Comparison of ENCODE assay signal across 1 cellular context in the genomic region with DNA sequence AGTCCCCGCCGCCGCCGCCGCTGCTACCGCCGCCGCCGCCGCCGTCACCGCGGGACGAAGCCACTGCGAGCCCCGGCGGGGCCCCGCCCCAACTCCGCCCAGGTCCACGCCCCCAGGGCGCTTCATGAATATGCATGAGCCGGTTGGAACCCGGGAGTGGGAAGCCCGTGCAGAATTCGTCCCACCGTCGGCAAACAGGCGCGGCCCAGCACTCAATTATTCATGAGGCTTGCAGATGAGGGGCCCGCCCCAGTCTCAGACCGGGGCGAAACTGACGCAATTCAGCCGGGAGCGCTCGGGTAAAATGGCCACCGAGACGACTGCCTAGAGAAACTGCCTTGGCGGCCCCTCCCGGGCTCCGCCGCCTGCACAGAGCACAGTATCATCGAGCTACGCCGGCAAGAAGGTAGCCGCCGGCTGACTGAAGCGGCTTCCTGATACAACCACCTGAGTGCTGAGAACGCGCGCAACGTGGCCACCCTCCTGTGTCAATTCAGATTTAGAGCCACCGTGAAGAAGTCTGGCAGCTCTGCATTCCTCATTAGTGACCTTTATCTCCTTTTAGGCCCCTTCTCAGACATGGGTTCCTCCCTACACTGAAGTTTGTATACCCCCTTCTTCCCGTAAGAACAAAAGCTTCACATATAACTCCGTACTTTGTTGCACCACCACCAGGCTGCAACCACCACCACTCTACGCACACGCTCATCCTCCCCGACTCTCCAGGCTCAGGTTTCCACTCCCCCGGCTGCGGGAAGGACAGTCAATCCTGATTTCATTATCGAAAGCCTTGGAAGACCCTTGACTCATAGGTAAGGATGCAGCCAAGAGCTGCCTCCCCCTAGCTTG.
TF ChIP-seq lines count a peak whose summit lies in the region.

A gene with protein sequence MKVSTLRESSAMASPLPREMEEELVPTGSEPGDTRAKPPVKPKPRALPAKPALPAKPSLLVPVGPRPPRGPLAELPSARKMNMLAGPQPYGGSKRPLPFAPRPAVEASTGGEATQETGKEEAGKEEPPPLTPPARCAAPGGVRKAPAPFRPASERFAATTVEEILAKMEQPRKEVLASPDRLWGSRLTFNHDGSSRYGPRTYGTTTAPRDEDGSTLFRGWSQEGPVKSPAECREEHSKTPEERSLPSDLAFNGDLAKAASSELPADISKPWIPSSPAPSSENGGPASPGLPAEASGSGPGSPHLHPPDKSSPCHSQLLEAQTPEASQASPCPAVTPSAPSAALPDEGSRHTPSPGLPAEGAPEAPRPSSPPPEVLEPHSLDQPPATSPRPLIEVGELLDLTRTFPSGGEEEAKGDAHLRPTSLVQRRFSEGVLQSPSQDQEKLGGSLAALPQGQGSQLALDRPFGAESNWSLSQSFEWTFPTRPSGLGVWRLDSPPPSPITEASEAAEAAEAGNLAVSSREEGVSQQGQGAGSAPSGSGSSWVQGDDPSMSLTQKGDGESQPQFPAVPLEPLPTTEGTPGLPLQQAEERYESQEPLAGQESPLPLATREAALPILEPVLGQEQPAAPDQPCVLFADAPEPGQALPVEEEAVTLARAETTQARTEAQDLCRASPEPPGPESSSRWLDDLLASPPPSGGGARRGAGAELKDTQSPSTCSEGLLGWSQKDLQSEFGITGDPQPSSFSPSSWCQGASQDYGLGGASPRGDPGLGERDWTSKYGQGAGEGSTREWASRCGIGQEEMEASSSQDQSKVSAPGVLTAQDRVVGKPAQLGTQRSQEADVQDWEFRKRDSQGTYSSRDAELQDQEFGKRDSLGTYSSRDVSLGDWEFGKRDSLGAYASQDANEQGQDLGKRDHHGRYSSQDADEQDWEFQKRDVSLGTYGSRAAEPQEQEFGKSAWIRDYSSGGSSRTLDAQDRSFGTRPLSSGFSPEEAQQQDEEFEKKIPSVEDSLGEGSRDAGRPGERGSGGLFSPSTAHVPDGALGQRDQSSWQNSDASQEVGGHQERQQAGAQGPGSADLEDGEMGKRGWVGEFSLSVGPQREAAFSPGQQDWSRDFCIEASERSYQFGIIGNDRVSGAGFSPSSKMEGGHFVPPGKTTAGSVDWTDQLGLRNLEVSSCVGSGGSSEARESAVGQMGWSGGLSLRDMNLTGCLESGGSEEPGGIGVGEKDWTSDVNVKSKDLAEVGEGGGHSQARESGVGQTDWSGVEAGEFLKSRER (N-terminal part only) (minus strand): TSS at position 67 of the 849 bp plus-strand sequence. CDS start 3,067 bp downstream, outside the sequence.

TF ChIP-seq in GM12878, 131 proteins besides CTCF, POLR2A, EP300 and RAD21 (continued from another document and continues in another):
- TF ChIP-seq EZH2 (IDR thresholded peaks at IDR 0.05; ENCODE audit: borderline replicate concordance, control insufficient read depth, low read depth, low read length) (no peak), RB1 (IDR thresholded peaks at IDR 0.05; ENCODE audit: borderline replicate concordance) (peak; percentile 80; the same call in 1 of the 2 replicates), SUPT20H (IDR thresholded peaks at IDR 0.05; ENCODE audit: borderline replicate concordance, control insufficient read depth, low read depth, low read length) (no peak), STAT1 (conservative IDR thresholded peaks at IDR 0.05) (no peak; the same call in 1 of the 2 replicates), NR2F1 (conservative IDR thresholded peaks at IDR 0.05) (0 out of 2 replicates have a peak, but pooled peaks have one; percentile 12), NRF1 (conservative IDR thresholded peaks at IDR 0.05; ENCODE audit: low read depth, low read length) (no peak), MYB (IDR thresholded peaks at IDR 0.05; ENCODE audit: borderline replicate concordance, low read depth, low read length) (no peak), PML (IDR thresholded peaks at IDR 0.05; ENCODE audit: low read length) (peak; percentile 94), GATAD2B (conservative IDR thresholded peaks at IDR 0.05; ENCODE audit: low read depth) (no peak; the same call in 1 of the 2 replicates), KLF5 (IDR thresholded peaks at IDR 0.05; ENCODE audit: partially characterized antibody) (no peak), NR2C1 (IDR thresholded peaks at IDR 0.05) (peak; percentile 24), NFIC (IDR thresholded peaks at IDR 0.05; ENCODE audit: low read depth, low read length) (peak; percentile 46; the same call in 1 of the 2 replicates), ZNF274 (IDR thresholded peaks at IDR 0.05; ENCODE audit: insufficient read depth, insufficient read length) (no peak), ZNF217 (IDR thresholded peaks at IDR 0.05) (no peak), HSF1 (IDR thresholded peaks at IDR 0.05; ENCODE audit: low read depth, low read length) (no peak), TCF12 (IDR thresholded peaks at IDR 0.05; ENCODE audit: low read depth, low read length) (peak; percentile 26; the same call in 1 of the 2 replicates), YY1 (IDR thresholded peaks at IDR 0.05; ENCODE audit: low read depth, low read length) (peak; percentile 92), ZNF592 (IDR thresholded peaks at IDR 0.05) (no peak), CBX3 (IDR thresholded peaks at IDR 0.05; ENCODE audit: borderline replicate concordance, low read depth) (no peak), IKZF2 (IDR thresholded peaks at IDR 0.05) (no peak), RUNX3 (IDR thresholded peaks at IDR 0.05; ENCODE audit: low read length) (no peak; the same call in none of the 2 replicates), ZSCAN29 (IDR thresholded peaks at IDR 0.05) (no peak), ZBTB33 (IDR thresholded peaks at IDR 0.05) (no peak), SREBF1 (IDR thresholded peaks at IDR 0.05; ENCODE audit: low read length) (no peak), ZNF24 (IDR thresholded peaks at IDR 0.05) (no peak), SREBF2 (IDR thresholded peaks at IDR 0.05; ENCODE audit: low read length) (no peak), RAD51 (IDR thresholded peaks at IDR 0.05) (no peak), SIN3A (IDR thresholded peaks at IDR 0.05; ENCODE audit: low read depth, low read length) (0 out of 2 replicates have a peak, but pooled peaks have one; percentile 15), NFXL1 (IDR thresholded peaks at IDR 0.05; ENCODE audit: borderline replicate concordance) (no peak), E2F8 (IDR thresholded peaks at IDR 0.05; ENCODE audit: low read depth, partially characterized antibody) (no peak), ESRRA (IDR thresholded peaks at IDR 0.05; ENCODE audit: low read length) (no peak)
- TF ChIP-seq, protein P1, sequence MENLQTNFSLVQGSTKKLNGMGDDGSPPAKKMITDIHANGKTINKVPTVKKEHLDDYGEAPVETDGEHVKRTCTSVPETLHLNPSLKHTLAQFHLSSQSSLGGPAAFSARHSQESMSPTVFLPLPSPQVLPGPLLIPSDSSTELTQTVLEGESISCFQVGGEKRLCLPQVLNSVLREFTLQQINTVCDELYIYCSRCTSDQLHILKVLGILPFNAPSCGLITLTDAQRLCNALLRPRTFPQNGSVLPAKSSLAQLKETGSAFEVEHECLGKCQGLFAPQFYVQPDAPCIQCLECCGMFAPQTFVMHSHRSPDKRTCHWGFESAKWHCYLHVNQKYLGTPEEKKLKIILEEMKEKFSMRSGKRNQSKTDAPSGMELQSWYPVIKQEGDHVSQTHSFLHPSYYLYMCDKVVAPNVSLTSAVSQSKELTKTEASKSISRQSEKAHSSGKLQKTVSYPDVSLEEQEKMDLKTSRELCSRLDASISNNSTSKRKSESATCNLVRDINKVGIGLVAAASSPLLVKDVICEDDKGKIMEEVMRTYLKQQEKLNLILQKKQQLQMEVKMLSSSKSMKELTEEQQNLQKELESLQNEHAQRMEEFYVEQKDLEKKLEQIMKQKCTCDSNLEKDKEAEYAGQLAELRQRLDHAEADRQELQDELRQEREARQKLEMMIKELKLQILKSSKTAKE (IDR thresholded peaks at IDR 0.05; ENCODE audit: low read depth, poor library complexity, severe bottlenecking) = no peak
- TF ChIP-seq, protein P2, sequence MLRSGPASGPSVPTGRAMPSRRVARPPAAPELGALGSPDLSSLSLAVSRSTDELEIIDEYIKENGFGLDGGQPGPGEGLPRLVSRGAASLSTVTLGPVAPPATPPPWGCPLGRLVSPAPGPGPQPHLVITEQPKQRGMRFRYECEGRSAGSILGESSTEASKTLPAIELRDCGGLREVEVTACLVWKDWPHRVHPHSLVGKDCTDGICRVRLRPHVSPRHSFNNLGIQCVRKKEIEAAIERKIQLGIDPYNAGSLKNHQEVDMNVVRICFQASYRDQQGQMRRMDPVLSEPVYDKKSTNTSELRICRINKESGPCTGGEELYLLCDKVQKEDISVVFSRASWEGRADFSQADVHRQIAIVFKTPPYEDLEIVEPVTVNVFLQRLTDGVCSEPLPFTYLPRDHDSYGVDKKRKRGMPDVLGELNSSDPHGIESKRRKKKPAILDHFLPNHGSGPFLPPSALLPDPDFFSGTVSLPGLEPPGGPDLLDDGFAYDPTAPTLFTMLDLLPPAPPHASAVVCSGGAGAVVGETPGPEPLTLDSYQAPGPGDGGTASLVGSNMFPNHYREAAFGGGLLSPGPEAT (IDR thresholded peaks at IDR 0.05; ENCODE audit: low read depth) = 0 out of 2 replicates have a peak, but pooled peaks have one; percentile 25
- TF ChIP-seq, protein P3, sequence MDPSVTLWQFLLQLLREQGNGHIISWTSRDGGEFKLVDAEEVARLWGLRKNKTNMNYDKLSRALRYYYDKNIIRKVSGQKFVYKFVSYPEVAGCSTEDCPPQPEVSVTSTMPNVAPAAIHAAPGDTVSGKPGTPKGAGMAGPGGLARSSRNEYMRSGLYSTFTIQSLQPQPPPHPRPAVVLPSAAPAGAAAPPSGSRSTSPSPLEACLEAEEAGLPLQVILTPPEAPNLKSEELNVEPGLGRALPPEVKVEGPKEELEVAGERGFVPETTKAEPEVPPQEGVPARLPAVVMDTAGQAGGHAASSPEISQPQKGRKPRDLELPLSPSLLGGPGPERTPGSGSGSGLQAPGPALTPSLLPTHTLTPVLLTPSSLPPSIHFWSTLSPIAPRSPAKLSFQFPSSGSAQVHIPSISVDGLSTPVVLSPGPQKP (IDR thresholded peaks at IDR 0.05; ENCODE audit: low read depth, low read length) = no peak
